1 cellular context compared by ENCODE assay signal in the genomic region with DNA sequence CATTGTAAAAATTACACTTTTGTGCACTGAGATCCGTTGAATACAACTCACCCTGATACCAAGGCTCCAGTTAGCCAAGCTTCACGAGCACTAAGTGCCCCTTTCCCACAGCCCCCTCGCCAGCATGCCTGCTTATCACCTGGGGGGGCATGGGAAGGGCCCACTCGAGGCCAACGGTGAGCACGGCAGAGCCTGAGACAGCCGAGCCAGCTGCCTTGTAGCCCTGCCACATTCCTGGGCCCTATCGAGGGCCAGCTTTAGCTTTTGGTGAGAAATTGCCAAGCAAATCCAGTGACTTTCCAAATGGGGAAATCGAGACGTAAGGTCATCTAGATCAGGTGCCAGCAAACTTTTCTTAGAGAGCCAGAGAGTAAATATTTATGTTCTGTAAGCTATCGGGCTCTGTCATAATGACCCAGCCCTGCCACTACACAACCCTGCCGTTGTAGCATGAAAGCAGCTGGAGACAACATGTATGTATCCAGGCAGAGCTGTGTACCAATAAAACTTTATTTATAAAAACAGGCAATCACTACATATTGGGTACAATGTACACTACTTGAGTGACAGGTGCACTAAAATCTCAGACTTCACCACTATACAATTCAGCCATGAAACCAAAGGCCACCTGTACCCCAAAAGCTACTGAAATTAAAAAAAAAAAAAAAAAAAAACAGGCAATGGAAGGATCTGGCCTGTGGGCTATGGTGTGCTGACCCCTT.
TF ChIP-seq lines count a peak whose summit lies in the region.

No MANE protein-coding gene starts in this region.

TF ChIP-seq in SK-N-SH, 30 proteins besides CTCF, POLR2A, EP300 and RAD21 (continued from another document):
- TF ChIP-seq NFIC (IDR thresholded peaks at IDR 0.05; ENCODE audit: borderline replicate concordance) (no peak), TCF12 (IDR thresholded peaks at IDR 0.05) (no peak), EZH2phosphoT487 (IDR thresholded peaks at IDR 0.05; ENCODE audit: borderline replicate concordance, low read depth) (no peak), ELF1 (IDR thresholded peaks at IDR 0.05) (no peak), FOXJ3 (CRISPR knock-in tag; IDR thresholded peaks at IDR 0.05) (no peak), SIN3A (IDR thresholded peaks at IDR 0.05; ENCODE audit: borderline replicate concordance, low read depth, low read length) (no peak), MXI1 (IDR thresholded peaks at IDR 0.05; ENCODE audit: low read depth, low read length) (no peak), JUND (IDR thresholded peaks at IDR 0.05) (no peak), MEF2A (IDR thresholded peaks at IDR 0.05; ENCODE audit: borderline replicate concordance, low read depth) (no peak)
- TF ChIP-seq, protein P1, sequence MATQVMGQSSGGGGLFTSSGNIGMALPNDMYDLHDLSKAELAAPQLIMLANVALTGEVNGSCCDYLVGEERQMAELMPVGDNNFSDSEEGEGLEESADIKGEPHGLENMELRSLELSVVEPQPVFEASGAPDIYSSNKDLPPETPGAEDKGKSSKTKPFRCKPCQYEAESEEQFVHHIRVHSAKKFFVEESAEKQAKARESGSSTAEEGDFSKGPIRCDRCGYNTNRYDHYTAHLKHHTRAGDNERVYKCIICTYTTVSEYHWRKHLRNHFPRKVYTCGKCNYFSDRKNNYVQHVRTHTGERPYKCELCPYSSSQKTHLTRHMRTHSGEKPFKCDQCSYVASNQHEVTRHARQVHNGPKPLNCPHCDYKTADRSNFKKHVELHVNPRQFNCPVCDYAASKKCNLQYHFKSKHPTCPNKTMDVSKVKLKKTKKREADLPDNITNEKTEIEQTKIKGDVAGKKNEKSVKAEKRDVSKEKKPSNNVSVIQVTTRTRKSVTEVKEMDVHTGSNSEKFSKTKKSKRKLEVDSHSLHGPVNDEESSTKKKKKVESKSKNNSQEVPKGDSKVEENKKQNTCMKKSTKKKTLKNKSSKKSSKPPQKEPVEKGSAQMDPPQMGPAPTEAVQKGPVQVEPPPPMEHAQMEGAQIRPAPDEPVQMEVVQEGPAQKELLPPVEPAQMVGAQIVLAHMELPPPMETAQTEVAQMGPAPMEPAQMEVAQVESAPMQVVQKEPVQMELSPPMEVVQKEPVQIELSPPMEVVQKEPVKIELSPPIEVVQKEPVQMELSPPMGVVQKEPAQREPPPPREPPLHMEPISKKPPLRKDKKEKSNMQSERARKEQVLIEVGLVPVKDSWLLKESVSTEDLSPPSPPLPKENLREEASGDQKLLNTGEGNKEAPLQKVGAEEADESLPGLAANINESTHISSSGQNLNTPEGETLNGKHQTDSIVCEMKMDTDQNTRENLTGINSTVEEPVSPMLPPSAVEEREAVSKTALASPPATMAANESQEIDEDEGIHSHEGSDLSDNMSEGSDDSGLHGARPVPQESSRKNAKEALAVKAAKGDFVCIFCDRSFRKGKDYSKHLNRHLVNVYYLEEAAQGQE (IDR thresholded peaks at IDR 0.05; ENCODE audit: low read depth, low read length), result no peak
